22 cellular contexts compared by ENCODE assay signal in genomic region chr2:237445611-237446332, GRCh38. TPM values are rescaled to one million over a fixed set of nuclear protein-coding genes. Genes with fewer than 3 reads are reported as not detected.
DNase-seq lines count a peak whose midpoint lies in the region; ATAC-seq and TF ChIP-seq lines count a peak whose summit lies in the region.
"Had no signal": no experiment of that assay in that cellular context is flagged by ENCODE, and none has a peak within 500 bp of the region (broad histone marks: within the 10 kb centered on the region; RNA-seq: fewer than 3 reads in every experiment).

No MANE protein-coding gene starts in this region.

- H3K27ac ChIP-seq in GM23338 (ENCODE audit: low read depth) = no peak overlapping the region
- no peak overlapping the region for H3K27ac ChIP-seq in upper lobe of right lung
- H3K27ac ChIP-seq: SJCRH30 had no signal

- 0 out of 2 replicates have a peak overlapping the region, but pooled peaks have one; percentile 43 for H2AFZ ChIP-seq in GM23338

- H3K9me3 ChIP-seq in upper lobe of right lung = no peaks in the 10 kb centered on the region
- H3K9me3 ChIP-seq: HAP-1, SJCRH30 had no signal

- no peak for TF ChIP-seq CTCF in GM23338 (conservative IDR thresholded peaks at IDR 0.05; ENCODE audit: low read depth in 2 of 2)
- TF ChIP-seq CTCF in upper lobe of right lung (IDR thresholded peaks at IDR 0.05) = no peak

- H3K4me1 ChIP-seq in GM23338 (ENCODE audit: insufficient read depth) = no peaks in the 10 kb centered on the region
- H3K4me1 ChIP-seq in upper lobe of right lung = peaks cover 16% of the 10 kb centered on the region
- H3K4me1 ChIP-seq: HAP-1, SJCRH30 had no signal

- H3K4me3 Mint-ChIP-seq in GM23338 = no peak overlapping the region
- H3K4me3 Mint-ChIP-seq: CD4-positive, CD25-positive, alpha-beta regulatory T cell had no signal

- no peaks in the 10 kb centered on the region for H3K9me3 Mint-ChIP-seq in GM23338

- H3F3A ChIP-seq in GM23338 (replicated peaks; ENCODE audit: low read depth) = no peaks in the 10 kb centered on the region

- intact Hi-C loops in upper lobe of right lung (cut with DNase I) = no loop called here

- no peaks in the 10 kb centered on the region for H3K9me2 ChIP-seq in GM23338 (ENCODE audit: insufficient read depth)

- no peaks in the 10 kb centered on the region for H3K79me2 ChIP-seq in GM23338 (replicated peaks; ENCODE audit: insufficient read depth)

- peak; percentile 37 for DNase-seq in ELF-1 (ENCODE audit: low read depth, low spot score)
- no peak for DNase-seq in GM23338 (ENCODE audit: low spot score)
- DNase-seq in mesenteric fat pad (ENCODE audit: low spot score) = peak; percentile 82
- peak; percentile 62 for DNase-seq in upper lobe of right lung
- DNase-seq in NAMALWA (ENCODE audit: low spot score) = no peak
- DNase-seq: CD4-positive, CD25-positive, alpha-beta regulatory T cell; DMS79; KBM-7; MM.1S; NCI-H1092; NCI-H1436; NCI-H187 treated with DMSO at 0.1 percent for 48 hours; NCI-H2227 treated with DMSO at 0.1 percent for 48 hours; NCI-H510A; NCI-H748 treated with DMSO at 0.1 percent for 48 hours; NK-92 treated with Interleukin-12 subunit alpha and Interleukin-12 subunit beta, amount 100 ng/mL, for 24 hours; SJCRH30 had no signal

- ATAC-seq in GM23338 (peak; percentile 57), upper lobe of right lung (no peak), GM18511 (IDR thresholded peaks at IDR 0.05; ENCODE audit: unreplicated experiment) (no peak), GM19351 (IDR thresholded peaks at IDR 0.05; ENCODE audit: unreplicated experiment) (no peak)
- ATAC-seq: Panc1 had no signal

- peaks cover 6% of the 10 kb centered on the region for H3K27me3 Mint-ChIP-seq in GM23338 (ENCODE audit: insufficient read depth, low read depth, poor library complexity)
- H3K27me3 Mint-ChIP-seq: CD4-positive, CD25-positive, alpha-beta regulatory T cell had no signal

- no peak overlapping the region for H3K27ac Mint-ChIP-seq in GM23338
- H3K27ac Mint-ChIP-seq: CD4-positive, CD25-positive, alpha-beta regulatory T cell had no signal

- no peak overlapping the region for H3K4me2 ChIP-seq in GM23338

- H3K27me3 ChIP-seq in GM23338 (ENCODE audit: insufficient read depth) (no peaks in the 10 kb centered on the region), upper lobe of right lung (no peaks in the 10 kb centered on the region)

- H4K20me1 ChIP-seq in GM23338 (replicated peaks; ENCODE audit: insufficient read depth) = no peaks in the 10 kb centered on the region

- H3K36me3 ChIP-seq in GM23338 (ENCODE audit: insufficient read depth) (no peaks in the 10 kb centered on the region), upper lobe of right lung (no peaks in the 10 kb centered on the region)
- H3K36me3 ChIP-seq: HAP-1, SJCRH30 had no signal

- H3K4me3 ChIP-seq in GM23338 (no peak overlapping the region), upper lobe of right lung (no peak overlapping the region)
- H3K4me3 ChIP-seq: HAP-1, SJCRH30 had no signal

- peaks cover 2% of the 10 kb centered on the region; the same call in 1 of the 3 replicates for H3K4me1 Mint-ChIP-seq in GM23338

- no peaks in the 10 kb centered on the region for H3K36me3 Mint-ChIP-seq in GM23338 (ENCODE audit: low read depth)
- H3K36me3 Mint-ChIP-seq: CD4-positive, CD25-positive, alpha-beta regulatory T cell had no signal

TF ChIP-seq in GM23338, 12 proteins besides CTCF, POLR2A, EP300 and RAD21:
- TF ChIP-seq EZH2phosphoT487 (IDR thresholded peaks at IDR 0.05; ENCODE audit: unreplicated experiment) (no peak), ZNF331 (CRISPR knock-in tag; IDR thresholded peaks at IDR 0.05; ENCODE audit: low read depth) (no peak), ZNF114 (CRISPR knock-in tag; IDR thresholded peaks at IDR 0.05) (no peak), ETS1 (IDR thresholded peaks at IDR 0.05) (no peak), STAT1 (IDR thresholded peaks at IDR 0.05; ENCODE audit: unreplicated experiment) (no peak), POLR2AphosphoS5 (IDR thresholded peaks at IDR 0.05; ENCODE audit: low read depth) (no peak), ZNF462 (CRISPR knock-in tag; IDR thresholded peaks at IDR 0.05) (no peak), NANOG (IDR thresholded peaks at IDR 0.05; ENCODE audit: borderline replicate concordance) (no peak), JUNB (IDR thresholded peaks at IDR 0.05; ENCODE audit: unreplicated experiment) (no peak)

RNA-seq across cellular contexts. Expression of gene COL6A3, which starts 31.8 kb away (rescaled TPM):
- 7.3 and 8.7 TPM in 2 replicates for total RNA-seq in GM23338 (2014; rRNA removed; shearing (Covaris generic))
- 1.2 TPM in 2 replicates for polyA plus RNA-seq in GM23338 (2016; fragmentation: Nextera tagmentation; extraction: Ambion mirVana)
- total RNA-seq in mesenteric fat pad (409 TPM), upper lobe of right lung (119 TPM)

RNA-seq across cellular contexts. Expression of gene MLPH, which starts 41.3 kb away (rescaled TPM):
- 15.7 and 16.5 TPM in 2 replicates for total RNA-seq in GM23338 (2014; rRNA removed; shearing (Covaris generic))
- 13.6 and 14.7 TPM in 2 replicates for polyA plus RNA-seq in GM23338 (2016; fragmentation: Nextera tagmentation; extraction: Ambion mirVana)
- total RNA-seq in mesenteric fat pad (7.3 TPM), upper lobe of right lung (423 TPM)
- total RNA-seq: HT1080 had no signal
- polyA plus RNA-seq: CD4-positive, CD25-positive, alpha-beta regulatory T cell had no signal

Comparison
In these comparisons a context has a peak if more than half of its experiments do, and no peak if none do; other contexts are left out.
1. DNase-seq: peak in ELF-1 (single experiment), mesenteric fat pad (single experiment) and upper lobe of right lung (single experiment); none in GM23338 (single experiment) and NAMALWA (single experiment).
2. RNA of gene COL6A3, which starts 31.8 kb away (total RNA-seq): 409 TPM in mesenteric fat pad (single experiment) and 119 TPM in upper lobe of right lung (single experiment); 7.3 to 8.7 TPM in GM23338; every median in the first group is over 10 times any median in the second.
3. RNA of gene MLPH, which starts 41.3 kb away (total RNA-seq): 423 TPM in upper lobe of right lung (single experiment); 15.7 to 16.5 TPM in GM23338 and 7.3 TPM in mesenteric fat pad (single experiment); every median in the first group is over 10 times any median in the second.